ENCODE assay signal across 12 cellular contexts in the genomic region with DNA sequence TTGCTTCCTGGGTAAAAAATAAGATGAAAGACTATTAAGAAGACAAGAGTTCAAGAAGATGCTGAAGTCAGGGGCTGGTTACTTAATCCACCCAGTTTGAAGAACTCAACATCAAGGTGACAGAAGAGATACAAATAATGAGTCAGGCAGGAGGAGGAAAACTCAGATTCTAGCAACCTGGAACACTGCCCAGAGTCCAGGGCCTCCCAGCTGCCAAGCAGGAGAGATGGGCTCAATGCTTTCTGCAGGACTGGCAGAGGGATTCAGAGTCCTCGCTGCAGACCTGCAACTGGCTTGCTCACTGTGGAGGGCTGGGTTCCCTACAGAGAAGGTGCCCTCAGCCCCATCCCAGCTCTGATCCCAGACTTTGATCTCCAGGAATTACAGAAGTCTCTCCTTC. TPM values are rescaled to one million over a fixed set of nuclear protein-coding genes. Genes with fewer than 3 reads are reported as not detected.
DNase-seq lines count a peak whose midpoint lies in the region; ATAC-seq and TF ChIP-seq lines count a peak whose summit lies in the region.
"Had no signal": no experiment of that assay in that cellular context is flagged by ENCODE, and none has a peak within 500 bp of the region (broad histone marks: within the 10 kb centered on the region; RNA-seq: fewer than 3 reads in every experiment).

No MANE protein-coding gene starts in this region.

- no peak overlapping the region for H3K4me3 ChIP-seq in fibroblast of lung (replicated peaks in 1 of 4; ENCODE audit: control extremely low read depth in 1 of 4, insufficient read depth in 1 of 4, low read depth in 3 of 4, low read length in 4 of 4)
- H3K4me3 ChIP-seq in trophoblast cell (ENCODE audit: low read depth, low read length): no peak overlapping the region

- no peaks in the 10 kb centered on the region for H3K9me3 Mint-ChIP-seq in CD4-positive, alpha-beta T cell
- H3K9me3 Mint-ChIP-seq in type B pancreatic cell: no peaks in the 10 kb centered on the region
- H3K9me3 Mint-ChIP-seq in activated CD8-positive, alpha-beta memory T cell treated with anti-CD3 and anti-CD28 coated beads, Interleukin-2, amount 10 ng/mL, durations not matched to agents 7 days and 5 days (ENCODE audit: low read depth): no peaks in the 10 kb centered on the region
- H3K9me3 Mint-ChIP-seq: activated T-helper 17 cell treated with anti-CD3 and anti-CD28 coated beads, Interleukin-2, amount 50 U/mL, for 72 hours had no signal

- H2AK5ac ChIP-seq in trophoblast cell (ENCODE audit: low read length): peak overlapping the region; percentile 61

- H3K79me2 ChIP-seq in fibroblast of lung (ENCODE audit: control insufficient read depth, insufficient read depth, low read length) (no peaks in the 10 kb centered on the region), trophoblast cell (ENCODE audit: control insufficient read depth, insufficient read depth, low read length, poor library complexity) (no peaks in the 10 kb centered on the region)

- CTCF ChIA-PET in CD4-positive, alpha-beta T cell (lab: Charles Lee): no interaction called here
- CTCF ChIA-PET in activated CD8-positive, alpha-beta memory T cell treated with anti-CD3 and anti-CD28 coated beads, Interleukin-2, amount 10 ng/mL, durations not matched to agents 7 days and 5 days (lab: Charles Lee): no interaction called here

- no peak for TF ChIP-seq CTCF in fibroblast of lung (conservative IDR thresholded peaks at IDR 0.05 in 1 of 2, IDR thresholded peaks at IDR 0.05 in 1 of 2; ENCODE audit: low read depth in 1 of 2, low read length in 2 of 2)
- TF ChIP-seq CTCF in CD4-positive, alpha-beta T cell (IDR thresholded peaks at IDR 0.05): no peak
- TF ChIP-seq CTCF in type B pancreatic cell (conservative IDR thresholded peaks at IDR 0.05): no peak

- no peak overlapping the region for H4K12ac ChIP-seq in trophoblast cell (ENCODE audit: low read depth, low read length)

- no peak overlapping the region for H3K27ac Mint-ChIP-seq in CD4-positive, alpha-beta T cell
- no peak overlapping the region for H3K27ac Mint-ChIP-seq in type B pancreatic cell
- H3K27ac Mint-ChIP-seq in activated CD8-positive, alpha-beta memory T cell treated with anti-CD3 and anti-CD28 coated beads, Interleukin-2, amount 10 ng/mL, durations not matched to agents 7 days and 5 days: no peak overlapping the region
- H3K27ac Mint-ChIP-seq: activated T-helper 17 cell treated with anti-CD3 and anti-CD28 coated beads, Interleukin-2, amount 50 U/mL, for 72 hours had no signal

- WGBS in trophoblast cell (ENCODE audit: extremely low coverage, insufficient coverage, insufficient read length): no CpG with 5 or more reads among the region's 1 CpG

- H3K9ac ChIP-seq in fibroblast of lung (ENCODE audit: insufficient read depth, low read length) (no peak overlapping the region), trophoblast cell (ENCODE audit: low read length) (no peak overlapping the region)

- no peak overlapping the region for H3K23ac ChIP-seq in trophoblast cell (ENCODE audit: low read length)

- POLR2A ChIA-PET in CD4-positive, alpha-beta T cell (lab: Charles Lee): no interaction called here

- H3K4me1 ChIP-seq in fibroblast of lung (ENCODE audit: control insufficient read depth, extremely low read depth, insufficient read depth, low read length) (no peaks in the 10 kb centered on the region), trophoblast cell (ENCODE audit: control insufficient read depth in 1 of 2, insufficient read depth in 2 of 2, low read length in 2 of 2) (peaks cover 11 to 24% of the 10 kb centered on the region in 2 experiments)

- no peaks in the 10 kb centered on the region for H3K4me1 Mint-ChIP-seq in CD4-positive, alpha-beta T cell (ENCODE audit: low read depth)
- H3K4me1 Mint-ChIP-seq in type B pancreatic cell (ENCODE audit: unreplicated experiment): peaks cover 11% of the 10 kb centered on the region
- no peaks in the 10 kb centered on the region for H3K4me1 Mint-ChIP-seq in activated CD8-positive, alpha-beta memory T cell treated with anti-CD3 and anti-CD28 coated beads, Interleukin-2, amount 10 ng/mL, durations not matched to agents 7 days and 5 days
- H3K4me1 Mint-ChIP-seq: activated T-helper 17 cell treated with anti-CD3 and anti-CD28 coated beads, Interleukin-2, amount 50 U/mL, for 72 hours had no signal

- peak overlapping the region; percentile 80 for H4K91ac ChIP-seq in trophoblast cell (ENCODE audit: low read depth, low read length)

- H2BK5ac ChIP-seq in trophoblast cell (ENCODE audit: low read depth, low read length, poor library complexity): peak overlapping the region; percentile 50

- no peak for ATAC-seq in CD4-positive, alpha-beta T cell (ENCODE audit: poor library complexity)
- ATAC-seq in activated CD8-positive, alpha-beta memory T cell treated with anti-CD3 and anti-CD28 coated beads, Interleukin-2, amount 10 ng/mL, durations not matched to agents 7 days and 5 days: no peak
- no peak for ATAC-seq in HG03342 (IDR thresholded peaks at IDR 0.05; ENCODE audit: unreplicated experiment)
- ATAC-seq: activated T-helper 17 cell treated with anti-CD3 and anti-CD28 coated beads, Interleukin-2, amount 50 U/mL, for 72 hours had no signal

- H3K4me2 ChIP-seq in fibroblast of lung (ENCODE audit: extremely low read depth, insufficient read depth, low read length): no peak overlapping the region
- H3K4me2 ChIP-seq in trophoblast cell (ENCODE audit: low read length): no peak overlapping the region

- H4K20me1 ChIP-seq in fibroblast of lung (ENCODE audit: control insufficient read depth, extremely low read depth, insufficient read depth, low read length): no peaks in the 10 kb centered on the region

- peak overlapping the region; percentile 47 for H2BK120ac ChIP-seq in trophoblast cell (ENCODE audit: insufficient read depth, low read length, poor library complexity)

- peaks cover 9% of the 10 kb centered on the region for H3K79me1 ChIP-seq in trophoblast cell (ENCODE audit: low read length)

- peak; percentile 34 for DNase-seq in Daoy (ENCODE audit: low read depth)
- DNase-seq in RPMI7951 (ENCODE audit: low read depth): peak; percentile 56
- DNase-seq in fibroblast of lung (ENCODE audit: low read depth in 2 of 2): peak; percentile 39 to 49
- no peak for DNase-seq in trophoblast cell
- DNase-seq in CD4-positive, alpha-beta T cell: no peak
- DNase-seq in type B pancreatic cell (ENCODE audit: extremely low spot score, unreplicated experiment): no peak
- DNase-seq in activated CD8-positive, alpha-beta memory T cell treated with anti-CD3 and anti-CD28 coated beads, Interleukin-2, amount 10 ng/mL, durations not matched to agents 7 days and 5 days: no peak
- DNase-seq: cortex of kidney, NCI-H2227 treated with DMSO at 0.1 percent for 48 hours had no signal

- H2AFZ ChIP-seq in fibroblast of lung (ENCODE audit: low read length): no peak overlapping the region
- H2AFZ ChIP-seq in trophoblast cell (ENCODE audit: insufficient read depth, low read length, poor library complexity): no peak overlapping the region

- H3K36me3 Mint-ChIP-seq in CD4-positive, alpha-beta T cell (ENCODE audit: low read depth): no peaks in the 10 kb centered on the region
- peaks cover 17% of the 10 kb centered on the region for H3K36me3 Mint-ChIP-seq in type B pancreatic cell
- no peaks in the 10 kb centered on the region for H3K36me3 Mint-ChIP-seq in activated CD8-positive, alpha-beta memory T cell treated with anti-CD3 and anti-CD28 coated beads, Interleukin-2, amount 10 ng/mL, durations not matched to agents 7 days and 5 days

- H3K36me3 ChIP-seq in fibroblast of lung (ENCODE audit: control insufficient read depth, insufficient read depth, low read length) (no peaks in the 10 kb centered on the region), trophoblast cell (ENCODE audit: control insufficient read depth in 1 of 2, insufficient read depth in 2 of 2, low read length in 2 of 2) (peaks cover 5 to 10% of the 10 kb centered on the region in 2 experiments)

- intact Hi-C loops in CD4-positive, alpha-beta T cell (cut with DNase I, micrococcal nuclease): no loop called here

- H3K27ac ChIP-seq in fibroblast of lung (ENCODE audit: insufficient read depth, low read length): no peak overlapping the region
- peak overlapping the region; percentile 4 for H3K27ac ChIP-seq in trophoblast cell (ENCODE audit: low read depth, low read length)
- no peak overlapping the region for H3K27ac ChIP-seq in CD4-positive, alpha-beta T cell (ENCODE audit: low read depth, low read length)

- H3K18ac ChIP-seq in trophoblast cell (ENCODE audit: low read length): peak overlapping the region; percentile 58

- H4K8ac ChIP-seq in trophoblast cell (ENCODE audit: low read depth, low read length): no peak overlapping the region

- H3K4ac ChIP-seq in trophoblast cell (ENCODE audit: low read depth, low read length): no peak overlapping the region

- peak overlapping the region; percentile 84 for H2BK12ac ChIP-seq in trophoblast cell (ENCODE audit: low read length)

- no peaks in the 10 kb centered on the region for H3K27me3 ChIP-seq in fibroblast of lung (ENCODE audit: control insufficient read depth, insufficient read depth, low read length)
- no peaks in the 10 kb centered on the region for H3K27me3 ChIP-seq in trophoblast cell (ENCODE audit: insufficient read depth, low read length)
- no peaks in the 10 kb centered on the region for H3K27me3 ChIP-seq in CD4-positive, alpha-beta T cell (ENCODE audit: control insufficient read depth, insufficient read depth, low read length)

- H3K9me3 ChIP-seq in fibroblast of lung (ENCODE audit: control insufficient read depth, insufficient read depth, low read depth, low read length) (no peaks in the 10 kb centered on the region), trophoblast cell (ENCODE audit: insufficient read depth, low read depth, low read length) (no peaks in the 10 kb centered on the region)
- H3K9me3 ChIP-seq in CD4-positive, alpha-beta T cell (ENCODE audit: control insufficient read depth, low read length): no peaks in the 10 kb centered on the region

- H3K4me3 Mint-ChIP-seq in CD4-positive, alpha-beta T cell: no peak overlapping the region
- H3K4me3 Mint-ChIP-seq in type B pancreatic cell: no peak overlapping the region
- no peak overlapping the region for H3K4me3 Mint-ChIP-seq in activated CD8-positive, alpha-beta memory T cell treated with anti-CD3 and anti-CD28 coated beads, Interleukin-2, amount 10 ng/mL, durations not matched to agents 7 days and 5 days
- H3K4me3 Mint-ChIP-seq: activated T-helper 17 cell treated with anti-CD3 and anti-CD28 coated beads, Interleukin-2, amount 50 U/mL, for 72 hours had no signal

- H3K14ac ChIP-seq in trophoblast cell (ENCODE audit: low read length): no peak overlapping the region

- peaks cover 15% of the 10 kb centered on the region for H3K27me3 Mint-ChIP-seq in CD4-positive, alpha-beta T cell
- H3K27me3 Mint-ChIP-seq in type B pancreatic cell: no peaks in the 10 kb centered on the region
- H3K27me3 Mint-ChIP-seq in activated CD8-positive, alpha-beta memory T cell treated with anti-CD3 and anti-CD28 coated beads, Interleukin-2, amount 10 ng/mL, durations not matched to agents 7 days and 5 days: no peaks in the 10 kb centered on the region

RNA-seq across cellular contexts. Expression of a gene that starts 28.6 kb away (rescaled TPM):
- not detected in 2 replicates for total RNA-seq in Daoy (2014; rRNA removed; shearing (Covaris generic))
- not detected in 2 replicates for total RNA-seq in RPMI7951 (2014; rRNA removed; shearing (Covaris generic))
- not detected in 2 replicates for total RNA-seq in fibroblast of lung
- not detected in 2 replicates for polyA plus RNA-seq in fibroblast of lung
- not detected in 2 replicates for polyA plus RNA-seq in fibroblast of lung (2012)
- polyA minus RNA-seq in fibroblast of lung (ENCODE audit: low replicate concordance): not detected in 2 replicates
- polyA plus RNA-seq in trophoblast cell (2013): 0.33 and 0.37 TPM in 2 replicates
- not detected for total RNA-seq in CD4-positive, alpha-beta T cell
- not detected in 2 replicates for total RNA-seq in type B pancreatic cell (ENCODE audit: low replicate concordance)
- total RNA-seq in activated CD8-positive, alpha-beta memory T cell treated with anti-CD3 and anti-CD28 coated beads, Interleukin-2, amount 10 ng/mL, durations not matched to agents 7 days and 5 days: under 1 TPM in 1 of 2 experiments, not detected in 1; 0.79 TPM
- total RNA-seq: activated T-helper 17 cell treated with anti-CD3 and anti-CD28 coated beads, Interleukin-2, amount 50 U/mL, for 72 hours had no signal
- polyA plus RNA-seq: BJ had no signal

RNA-seq across cellular contexts. Expression of a gene that starts 35.8 kb away (rescaled TPM):
- total RNA-seq in Daoy (2014; rRNA removed; shearing (Covaris generic)): 0.91 TPM in 1 of 2 replicates, not detected in the other
- total RNA-seq in RPMI7951 (2014; rRNA removed; shearing (Covaris generic)): 1.6 and 2.8 TPM in 2 replicates
- total RNA-seq in fibroblast of lung (5.1 and 10.2 TPM in 2 replicates), type B pancreatic cell (ENCODE audit: low replicate concordance) (56.1 and 56.7 TPM in 2 replicates)
- polyA plus RNA-seq in fibroblast of lung: 1.4 and 12.6 TPM in 2 replicates
- polyA plus RNA-seq in fibroblast of lung (2012): 3.9 and 15.2 TPM in 2 replicates
- polyA minus RNA-seq in fibroblast of lung (ENCODE audit: low replicate concordance): 17.3 and 63.6 TPM in 2 replicates
- 715 and 802 TPM in 2 replicates for polyA plus RNA-seq in trophoblast cell (2013)
- under 1 TPM; 0.73 to 0.80 TPM for total RNA-seq in CD4-positive, alpha-beta T cell
- under 1 TPM; 0.54 to 0.91 TPM for total RNA-seq in activated CD8-positive, alpha-beta memory T cell treated with anti-CD3 and anti-CD28 coated beads, Interleukin-2, amount 10 ng/mL, durations not matched to agents 7 days and 5 days

RNA-seq across cellular contexts. Expression of a gene that starts 42.9 kb away (rescaled TPM):
- total RNA-seq in Daoy (2014; rRNA removed; shearing (Covaris generic)): not detected in 2 replicates
- total RNA-seq in RPMI7951 (2014; rRNA removed; shearing (Covaris generic)): not detected in 2 replicates
- 0.17 and 1.0 TPM in 2 replicates for total RNA-seq in fibroblast of lung
- polyA plus RNA-seq in fibroblast of lung: 0.09 and 0.61 TPM in 2 replicates
- 0.05 and 0.44 TPM in 2 replicates for polyA plus RNA-seq in fibroblast of lung (2012)
- polyA minus RNA-seq in fibroblast of lung (ENCODE audit: low replicate concordance): 0.59 TPM in 1 of 2 replicates, not detected in the other
- polyA plus RNA-seq in trophoblast cell (2013): 0.01 and 0.03 TPM in 2 replicates
- total RNA-seq in CD4-positive, alpha-beta T cell: not detected
- total RNA-seq in type B pancreatic cell (ENCODE audit: low replicate concordance): 0.19 and 0.40 TPM in 2 replicates
- not detected for total RNA-seq in activated CD8-positive, alpha-beta memory T cell treated with anti-CD3 and anti-CD28 coated beads, Interleukin-2, amount 10 ng/mL, durations not matched to agents 7 days and 5 days
- total RNA-seq: activated T-helper 17 cell treated with anti-CD3 and anti-CD28 coated beads, Interleukin-2, amount 50 U/mL, for 72 hours had no signal

RNA-seq across cellular contexts. Expression of a gene that starts 52.4 kb away (rescaled TPM):
- total RNA-seq in Daoy (2014; rRNA removed; shearing (Covaris generic)): 66.5 and 80.1 TPM in 2 replicates
- 62.0 and 65.7 TPM in 2 replicates for total RNA-seq in RPMI7951 (2014; rRNA removed; shearing (Covaris generic))
- total RNA-seq in fibroblast of lung: 55.0 and 60.4 TPM in 2 replicates
- 96.5 and 115 TPM in 2 replicates for polyA plus RNA-seq in fibroblast of lung
- polyA plus RNA-seq in fibroblast of lung (2012): 88.5 and 104 TPM in 2 replicates
- 89.5 and 118 TPM in 2 replicates for polyA minus RNA-seq in fibroblast of lung (ENCODE audit: low replicate concordance)
- 40.8 and 43.3 TPM in 2 replicates for polyA plus RNA-seq in trophoblast cell (2013)
- total RNA-seq in CD4-positive, alpha-beta T cell: 1 to 10 TPM; 3.1 to 3.9 TPM
- 53.0 and 67.2 TPM in 2 replicates for total RNA-seq in type B pancreatic cell (ENCODE audit: low replicate concordance)
- 10 to 100 TPM; 44.6 to 53.2 TPM for total RNA-seq in activated CD8-positive, alpha-beta memory T cell treated with anti-CD3 and anti-CD28 coated beads, Interleukin-2, amount 10 ng/mL, durations not matched to agents 7 days and 5 days

RNA-seq across cellular contexts. Expression of a gene that starts 52.7 kb away (rescaled TPM):
- 62.3 and 79.3 TPM in 2 replicates for total RNA-seq in Daoy (2014; rRNA removed; shearing (Covaris generic))
- 37.1 and 38.9 TPM in 2 replicates for total RNA-seq in RPMI7951 (2014; rRNA removed; shearing (Covaris generic))
- 58.3 and 75.1 TPM in 2 replicates for total RNA-seq in fibroblast of lung
- polyA plus RNA-seq in fibroblast of lung: 94.0 and 101 TPM in 2 replicates
- 83.2 and 87.5 TPM in 2 replicates for polyA plus RNA-seq in fibroblast of lung (2012)
- 66.3 and 73.4 TPM in 2 replicates for polyA minus RNA-seq in fibroblast of lung (ENCODE audit: low replicate concordance)
- 136 and 142 TPM in 2 replicates for polyA plus RNA-seq in trophoblast cell (2013)
- total RNA-seq in CD4-positive, alpha-beta T cell: 100 to 1,000 TPM; 282 to 288 TPM
- 214 and 342 TPM in 2 replicates for total RNA-seq in type B pancreatic cell (ENCODE audit: low replicate concordance)
- total RNA-seq in activated CD8-positive, alpha-beta memory T cell treated with anti-CD3 and anti-CD28 coated beads, Interleukin-2, amount 10 ng/mL, durations not matched to agents 7 days and 5 days: 100 to 1,000 TPM; 172 to 204 TPM

Comparison
In these comparisons a context has a peak if more than half of its experiments do, and no peak if none do; other contexts are left out.
1. DNase-seq: peak in Daoy (single experiment), RPMI7951 (single experiment) and fibroblast of lung (2 of 2); none in trophoblast cell (0 of 2), CD4-positive, alpha-beta T cell (0 of 10), type B pancreatic cell (single experiment) and activated CD8-positive, alpha-beta memory T cell treated with anti-CD3 and anti-CD28 coated beads, Interleukin-2, amount 10 ng/mL, durations not matched to agents 7 days and 5 days (single experiment).